In the genomic region with DNA sequence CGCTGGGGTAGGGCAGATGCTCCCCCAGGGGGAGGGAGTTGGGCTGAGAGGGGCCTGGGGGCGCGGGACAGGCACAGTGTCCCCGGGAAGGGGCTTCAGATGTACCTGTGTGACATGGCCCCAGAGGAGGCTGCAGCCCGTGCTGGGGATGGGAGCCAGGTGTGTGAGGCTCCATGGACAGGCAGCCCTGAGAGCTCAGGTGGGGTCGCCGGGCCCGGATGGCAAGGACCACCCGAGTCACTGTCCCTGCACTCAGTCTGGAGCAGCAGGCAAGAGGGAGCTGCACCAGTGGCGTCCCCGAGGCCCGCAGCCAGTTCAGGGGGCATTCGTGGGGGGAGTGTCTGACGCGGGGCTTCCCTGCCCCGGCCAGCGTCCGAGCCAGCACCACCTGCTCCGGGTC, we compare ENCODE assay signal across 1 cellular context.
TF ChIP-seq lines count a peak whose summit lies in the region.

No MANE protein-coding gene starts in this region.

TF ChIP-seq in H1, 55 proteins besides CTCF, POLR2A, EP300 and RAD21:
- TF ChIP-seq GTF2F1 (IDR thresholded peaks at IDR 0.05; ENCODE audit: borderline replicate concordance, low read depth, low read length) (no peak), SIRT6 (IDR thresholded peaks at IDR 0.05; ENCODE audit: low read length) (no peak), POU5F1 (IDR thresholded peaks at IDR 0.05; ENCODE audit: low read depth, low read length) (no peak), GABPA (IDR thresholded peaks at IDR 0.05; ENCODE audit: borderline replicate concordance, insufficient read depth, low read length) (no peak), NANOG (IDR thresholded peaks at IDR 0.05; ENCODE audit: insufficient read depth, low read depth, low read length, poor library complexity, severe bottlenecking) (no peak)
